In the genomic region with DNA sequence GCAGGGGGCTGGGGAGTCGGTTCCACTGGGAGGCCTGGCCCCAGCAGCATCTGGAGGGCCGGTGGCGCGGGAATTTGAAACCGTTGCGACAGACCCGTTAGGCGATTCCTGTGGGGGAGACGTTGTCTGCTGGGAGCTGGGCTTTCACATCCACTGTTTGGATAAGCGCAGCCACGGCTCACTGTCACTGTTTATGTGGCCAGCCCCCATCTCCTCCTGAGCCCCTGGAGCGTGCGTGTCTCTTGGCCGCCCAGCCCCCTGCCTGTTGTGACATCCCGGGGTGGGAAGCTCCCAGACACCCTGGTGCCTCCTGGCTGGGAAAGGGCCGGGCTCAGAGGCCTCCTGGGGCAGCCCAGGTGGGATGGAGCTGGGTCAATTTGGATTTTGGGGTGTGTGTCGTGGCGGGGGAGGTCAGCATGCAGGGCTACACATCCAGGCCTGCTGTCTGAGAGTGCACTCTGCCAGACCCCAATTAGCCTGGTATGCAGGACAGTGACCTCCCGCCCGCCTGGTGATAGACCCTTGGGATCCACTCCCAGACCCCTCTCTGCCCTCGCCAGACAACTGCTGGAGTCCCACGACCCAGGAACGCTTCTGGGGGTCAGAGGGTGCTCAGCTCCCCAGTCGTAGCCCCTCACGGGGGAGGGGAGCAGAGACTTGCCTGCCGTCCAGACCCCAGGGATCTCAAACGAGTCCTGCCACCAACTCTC, we compare ENCODE assay signal across 16 cellular contexts.
DNase-seq lines count a peak whose midpoint lies in the region; ATAC-seq and TF ChIP-seq lines count a peak whose summit lies in the region.
"Had no signal": no experiment of that assay in that cellular context is flagged by ENCODE, and none has a peak within 500 bp of the region (broad histone marks: within the 10 kb centered on the region; RNA-seq: fewer than 3 reads in every experiment).

No MANE protein-coding gene starts in this region.

- H3K9ac ChIP-seq in adipocyte (ENCODE audit: low read length): no peak overlapping the region

- H3K36me3 Mint-ChIP-seq in mesothelial cell of epicardium: no peaks in the 10 kb centered on the region

- H3K4me3 Mint-ChIP-seq in mesothelial cell of epicardium: no peak overlapping the region
- H3K4me3 Mint-ChIP-seq: activated CD4-positive, alpha-beta memory T cell treated with anti-CD3 and anti-CD28 coated beads, Interleukin-2, amount 10 ng/mL, durations not matched to agents 7 days and 5 days; HFFc6; T-helper 1 cell treated with Interleukin-12 subunit alpha and Interleukin-12 subunit beta and Interleukin-4 antibody, amounts not matched to agents 30 μg/mL and 1 μg/mL, for 36 hours had no signal

- intact Hi-C loops in Right ventricle myocardium superior (cut with DNase I): no loop called here

- no peaks in the 10 kb centered on the region for H3K9me3 Mint-ChIP-seq in mesothelial cell of epicardium
- H3K9me3 Mint-ChIP-seq: activated CD4-positive, alpha-beta memory T cell treated with anti-CD3 and anti-CD28 coated beads, Interleukin-2, amount 10 ng/mL, durations not matched to agents 7 days and 5 days; HFFc6; nephron; T-helper 1 cell treated with Interleukin-12 subunit alpha and Interleukin-12 subunit beta and Interleukin-4 antibody, amounts not matched to agents 30 μg/mL and 1 μg/mL, for 36 hours had no signal

- ATAC-seq in Right ventricle myocardium superior (ENCODE audit: poor library complexity) (no peak), GM19023 (IDR thresholded peaks at IDR 0.05; ENCODE audit: unreplicated experiment) (no peak)

- in situ Hi-C loops in G401 (cut with HindIII; ENCODE audit: low sequenced_read_pairs): no loop called here

- H3K27ac ChIP-seq in right atrium auricular region: no peak overlapping the region

- H3K9me3 ChIP-seq in right atrium auricular region (no peaks in the 10 kb centered on the region), adipocyte (ENCODE audit: control insufficient read depth, low read length) (no peaks in the 10 kb centered on the region)

- no peak for TF ChIP-seq CTCF in right atrium auricular region (IDR thresholded peaks at IDR 0.05)
- TF ChIP-seq CTCF in mesothelial cell of epicardium (IDR thresholded peaks at IDR 0.05; ENCODE audit: unreplicated experiment): no peak

- no peaks in the 10 kb centered on the region for H3K27me3 ChIP-seq in right atrium auricular region
- peaks cover 27% of the 10 kb centered on the region for H3K27me3 ChIP-seq in adipocyte (replicated peaks; ENCODE audit: control insufficient read depth, insufficient read depth, low read length)

- H3K4me3 ChIP-seq in right atrium auricular region (no peak overlapping the region), adipocyte (ENCODE audit: low read length) (no peak overlapping the region)

- no peaks in the 10 kb centered on the region for H3K36me3 ChIP-seq in right atrium auricular region
- no peaks in the 10 kb centered on the region for H3K36me3 ChIP-seq in adipocyte (ENCODE audit: control insufficient read depth, insufficient read depth, low read length, severe bottlenecking)

- H3K27me3 Mint-ChIP-seq in mesothelial cell of epicardium (ENCODE audit: low read depth): peaks cover 4% of the 10 kb centered on the region
- H3K27me3 Mint-ChIP-seq: activated CD4-positive, alpha-beta memory T cell treated with anti-CD3 and anti-CD28 coated beads, Interleukin-2, amount 10 ng/mL, durations not matched to agents 7 days and 5 days had no signal

- H3K4me1 ChIP-seq in right atrium auricular region: peaks cover 0 to 13% of the 10 kb centered on the region in 2 donors
- peaks cover 36% of the 10 kb centered on the region for H3K4me1 ChIP-seq in adipocyte (ENCODE audit: control insufficient read depth, insufficient read depth, low read length)

- H3K27ac Mint-ChIP-seq in mesothelial cell of epicardium: no peak overlapping the region
- H3K27ac Mint-ChIP-seq: activated CD4-positive, alpha-beta memory T cell treated with anti-CD3 and anti-CD28 coated beads, Interleukin-2, amount 10 ng/mL, durations not matched to agents 7 days and 5 days; HFFc6; T-helper 1 cell treated with Interleukin-12 subunit alpha and Interleukin-12 subunit beta and Interleukin-4 antibody, amounts not matched to agents 30 μg/mL and 1 μg/mL, for 36 hours had no signal

- DNase-seq in Right ventricle myocardium superior (peak; percentile 40), right atrium auricular region (ENCODE audit: low spot score) (no peak), adipocyte (ENCODE audit: low read depth) (peak; percentile 83), iris pigment epithelial cell (ENCODE audit: low read depth) (peak; percentile 64), mesothelial cell of epicardium (ENCODE audit: low spot score in 2 of 2, unreplicated experiment in 2 of 2) (no peak), G401 (ENCODE audit: low spot score) (no peak)
- no peak for DNase-seq in activated T-cell treated with anti-CD3 and anti-CD28 coated beads, Interleukin-2, amount 50 U/mL, for 48 hours
- DNase-seq: activated CD4-positive, alpha-beta memory T cell treated with anti-CD3 and anti-CD28 coated beads, Interleukin-2, amount 10 ng/mL, durations not matched to agents 7 days and 5 days; activated naive CD4-positive, alpha-beta T cell treated with Interleukin-2 at 50 U/mL for 16 hours; central memory CD4-positive, alpha-beta T cell; DMS79 treated with DMSO at 0.1 percent for 48 hours; HFFc6; NCI-H187 had no signal

- H3K4me1 Mint-ChIP-seq in mesothelial cell of epicardium: peaks cover 19% of the 10 kb centered on the region
- H3K4me1 Mint-ChIP-seq: activated CD4-positive, alpha-beta memory T cell treated with anti-CD3 and anti-CD28 coated beads, Interleukin-2, amount 10 ng/mL, durations not matched to agents 7 days and 5 days had no signal

Comparison
In these comparisons a context has a peak if more than half of its experiments do, and no peak if none do; other contexts are left out.
1. DNase-seq: peak in Right ventricle myocardium superior (single experiment), adipocyte (single experiment) and iris pigment epithelial cell (single experiment); none in right atrium auricular region (single experiment), mesothelial cell of epicardium (0 of 2), G401 (single experiment) and activated T-cell treated with anti-CD3 and anti-CD28 coated beads, Interleukin-2, amount 50 U/mL, for 48 hours (0 of 2).